In the genomic region with DNA sequence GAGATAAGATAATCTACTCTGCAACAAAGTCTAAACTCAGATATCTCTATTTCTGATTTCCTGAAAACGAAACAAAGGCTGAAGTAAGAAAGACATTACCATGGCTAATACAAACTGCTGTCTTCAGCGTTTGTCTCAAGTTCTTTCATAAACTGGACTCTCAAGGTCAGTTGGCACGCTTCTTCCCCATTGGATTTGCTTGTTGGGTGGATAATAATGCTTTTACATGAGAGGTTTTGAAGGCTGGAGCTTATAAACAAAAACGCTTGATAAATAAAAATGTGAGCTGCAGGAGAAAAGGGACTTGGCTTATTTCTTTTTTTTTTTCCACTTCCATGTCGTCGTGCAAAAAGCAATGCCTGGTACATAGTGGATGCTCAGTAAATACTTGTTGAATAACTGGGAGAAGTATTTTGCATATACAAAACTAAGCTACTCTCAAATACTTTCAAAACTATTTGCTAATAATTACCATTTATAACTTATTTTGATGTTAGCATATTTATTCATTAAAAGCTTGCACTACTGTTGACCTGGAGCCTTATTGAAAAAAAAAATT, we compare ENCODE assay signal across 8 cellular contexts.
DNase-seq lines count a peak whose midpoint lies in the region; ATAC-seq and TF ChIP-seq lines count a peak whose summit lies in the region.

No MANE protein-coding gene starts in this region.

- H2AFZ ChIP-seq in ACC112 (ENCODE audit: low read length, unreplicated experiment) = peak overlapping the region; percentile 30

- H3K27me3 Mint-ChIP-seq in endothelial cell (ENCODE audit: unreplicated experiment) = peaks cover 2% of the 10 kb centered on the region
- H3K27me3 Mint-ChIP-seq in nephron progenitor cell (ENCODE audit: low read depth, poor library complexity) = peaks cover 2% of the 10 kb centered on the region

- TSS peak; percentile 99 for BruUV-seq in Panc1 (replicated peaks; lab: Mats Ljungman, UMichigan)

- DNase-seq in Panc1 (ENCODE audit: low read depth, low spot score) (no peak), endothelial cell (ENCODE audit: low spot score) (no peak), nephron progenitor cell (no peak), COLO829 (ENCODE audit: low spot score) (no peak), NCI-H2107 (lab: John Stamatoyannopoulos, UW) (no peak)
- DNase-seq in stimulated activated CD4-positive, alpha-beta T cell treated with anti-CD3 and anti-CD28 coated beads, Interleukin-2, amount 100 ng/mL, for 48 hours = no peak

- H3K27ac Mint-ChIP-seq in endothelial cell (ENCODE audit: unreplicated experiment) (peak overlapping the region; percentile 95), nephron progenitor cell (peak overlapping the region; percentile 90)

- H3K9me3 ChIP-seq in Panc1 (ENCODE audit: control insufficient read depth, insufficient read depth, low read depth, low read length) = peaks cover 4% of the 10 kb centered on the region; the same call in 1 of the 2 replicates

- ATAC-seq in GM21515 (IDR thresholded peaks at IDR 0.05; ENCODE audit: unreplicated experiment) (peak; percentile 13), Panc1 (peak; percentile 21)

- CTCF ChIA-PET in Panc1 (lab: Charles Lee) = no interaction called here

- no peaks in the 10 kb centered on the region for H3K36me3 ChIP-seq in ACC112 (ENCODE audit: insufficient read depth, low read length)
- no peaks in the 10 kb centered on the region for H3K36me3 ChIP-seq in Panc1 (ENCODE audit: control insufficient read depth, insufficient read depth, low read length)

- H3K27me3 ChIP-seq in ACC112 (ENCODE audit: insufficient read depth, low read length) (no peaks in the 10 kb centered on the region), Panc1 (ENCODE audit: control insufficient read depth, insufficient read depth, low read length) (no peaks in the 10 kb centered on the region)

- H3K4me3 Mint-ChIP-seq in endothelial cell (ENCODE audit: unreplicated experiment) (no peak overlapping the region), nephron progenitor cell (no peak overlapping the region)

- in situ Hi-C loops in Panc1 (cut with HindIII; ENCODE audit: low pct_unique_long_range_greater_than_20kb, low sequenced_read_pairs) = no loop called here

- H3K4me1 ChIP-seq in ACC112 (ENCODE audit: control insufficient read depth, insufficient read depth, low read length, unreplicated experiment) (peaks cover 6% of the 10 kb centered on the region), Panc1 (ENCODE audit: control insufficient read depth, insufficient read depth, low read length) (peaks cover 29% of the 10 kb centered on the region)

- no peaks in the 10 kb centered on the region for H3K36me3 Mint-ChIP-seq in endothelial cell (ENCODE audit: low read depth, unreplicated experiment)
- no peaks in the 10 kb centered on the region for H3K36me3 Mint-ChIP-seq in nephron progenitor cell (ENCODE audit: low read depth)

- H3K4me3 ChIP-seq in ACC112 (ENCODE audit: low read depth, low read length) = peak overlapping the region; percentile 69
- H3K4me3 ChIP-seq in Panc1 (ENCODE audit: low read depth in 2 of 2, low read length in 2 of 2) = peak overlapping the region; percentile 18 to 19; a peak in 3 of 4 replicates

- H3K9me3 Mint-ChIP-seq in endothelial cell (ENCODE audit: unreplicated experiment) (no peaks in the 10 kb centered on the region), nephron progenitor cell (peaks cover 3% of the 10 kb centered on the region)

- intact Hi-C loops in Panc1 (cut with micrococcal nuclease; ENCODE audit: unreplicated experiment) = no loop called here

- H3K79me2 ChIP-seq in ACC112 (ENCODE audit: control insufficient read depth, insufficient read depth, low read length, unreplicated experiment) = no peaks in the 10 kb centered on the region

- H3K4me1 Mint-ChIP-seq in endothelial cell (ENCODE audit: unreplicated experiment) (peaks cover 13% of the 10 kb centered on the region), nephron progenitor cell (peaks cover 18% of the 10 kb centered on the region)

- TF ChIP-seq CTCF in Panc1 (IDR thresholded peaks at IDR 0.05) = no peak
- no peak for TF ChIP-seq CTCF in endothelial cell (IDR thresholded peaks at IDR 0.05; ENCODE audit: unreplicated experiment)
- TF ChIP-seq CTCF in nephron progenitor cell (IDR thresholded peaks at IDR 0.05) = no peak

- POLR2A ChIA-PET in Panc1 (lab: Charles Lee) = interaction anchor here (0.6 to 3.2 kb wide), 7 partner anchors 18 to 72 kb away, joined by 3 to 31 read pairs (median 9); partner anchors contain the start of gene EEF1A1

- peak overlapping the region; percentile 89 for H3K27ac ChIP-seq in ACC112 (ENCODE audit: low read depth, low read length)
- peak overlapping the region; percentile 100 for H3K27ac ChIP-seq in Panc1 (ENCODE audit: low read length)
